9 cellular contexts compared by ENCODE assay signal in genomic region chr17:17107891-17108680, GRCh38.
DNase-seq lines count a peak whose midpoint lies in the region; ATAC-seq, FAIRE-seq and TF ChIP-seq lines count a peak whose summit lies in the region.
"Had no signal": no experiment of that assay in that cellular context is flagged by ENCODE, and none has a peak within 500 bp of the region (broad histone marks: within the 10 kb centered on the region; RNA-seq: fewer than 3 reads in every experiment).

No MANE protein-coding gene starts in this region.

- intact Hi-C loops in Right ventricle myocardium superior (cut with DNase I), result no loop called here

- H3K4me3 Mint-ChIP-seq in progenitor cell of endocrine pancreas (ENCODE audit: low read depth), result no peak overlapping the region
- H3K4me3 Mint-ChIP-seq: activated CD4-positive, alpha-beta T cell treated with anti-CD3 and anti-CD28 coated beads, Interleukin-2, amount 10 ng/mL, durations not matched to agents 24 days and 14 days had no signal

- H3K36me3 ChIP-seq in BLaER1, result peaks cover 34% of the 10 kb centered on the region

- TF ChIP-seq CTCF in VCaP (conservative IDR thresholded peaks at IDR 0.05) (no peak), progenitor cell of endocrine pancreas (IDR thresholded peaks at IDR 0.05; ENCODE audit: unreplicated experiment) (no peak)

- peaks cover 100% of the 10 kb centered on the region for H3K4me1 ChIP-seq in BLaER1

- peaks cover 100% of the 10 kb centered on the region for H4K20me1 ChIP-seq in BLaER1

- no peaks in the 10 kb centered on the region for H3K27me3 Mint-ChIP-seq in progenitor cell of endocrine pancreas
- H3K27me3 Mint-ChIP-seq: activated CD4-positive, alpha-beta T cell treated with anti-CD3 and anti-CD28 coated beads, Interleukin-2, amount 10 ng/mL, durations not matched to agents 24 days and 14 days had no signal

- H3K36me3 Mint-ChIP-seq in progenitor cell of endocrine pancreas (ENCODE audit: insufficient read depth), result no peaks in the 10 kb centered on the region

- peak overlapping the region; percentile 77 for H3K27ac ChIP-seq in BLaER1
- H3K27ac ChIP-seq in VCaP, result peak overlapping the region; percentile 31

- CTCF ChIA-PET in HEK293T (lab: Yijun Ruan, JAX), result no interaction called here

- H3K27me3 ChIP-seq in BLaER1, result no peaks in the 10 kb centered on the region

- peaks cover 22% of the 10 kb centered on the region for H3K4me1 Mint-ChIP-seq in progenitor cell of endocrine pancreas (ENCODE audit: low read depth)

- H3K4me2 ChIP-seq in BLaER1, result peak overlapping the region; percentile 87

- ATAC-seq in Right ventricle myocardium superior (ENCODE audit: poor library complexity) (peak; percentile 49), GM18907 (IDR thresholded peaks at IDR 0.05; ENCODE audit: unreplicated experiment) (no peak)

- DNase-seq in Right ventricle myocardium superior (no peak), progenitor cell of endocrine pancreas (ENCODE audit: low spot score, unreplicated experiment) (no peak), GM12891 (ENCODE audit: insufficient read length, low spot score) (no peak), GM19239 (ENCODE audit: insufficient read length, low spot score) (no peak), HEK293T (ENCODE audit: extremely low spot score) (no peak)
- DNase-seq: activated CD4-positive, alpha-beta T cell treated with anti-CD3 and anti-CD28 coated beads, Interleukin-2, amount 10 ng/mL, durations not matched to agents 24 days and 14 days had no signal

- TF ChIP-seq POLR2A in GM12891 (IDR thresholded peaks at IDR 0.05; ENCODE audit: low read depth, low read length), result no peak

- H3K27ac Mint-ChIP-seq in progenitor cell of endocrine pancreas, result peak overlapping the region; percentile 88
- H3K27ac Mint-ChIP-seq: activated CD4-positive, alpha-beta T cell treated with anti-CD3 and anti-CD28 coated beads, Interleukin-2, amount 10 ng/mL, durations not matched to agents 24 days and 14 days had no signal

- peak overlapping the region; percentile 66 for H3K9ac ChIP-seq in BLaER1

- H3K4me3 ChIP-seq in BLaER1, result no peak overlapping the region

- FAIRE-seq in GM12891 (lab: Jason Lieb, UNC), result no peak
- no peak for FAIRE-seq in GM19239 (lab: Jason Lieb, UNC)

- H3K9me3 Mint-ChIP-seq in progenitor cell of endocrine pancreas (ENCODE audit: low read depth), result no peaks in the 10 kb centered on the region
- H3K9me3 Mint-ChIP-seq: activated CD4-positive, alpha-beta T cell treated with anti-CD3 and anti-CD28 coated beads, Interleukin-2, amount 10 ng/mL, durations not matched to agents 24 days and 14 days had no signal

- POLR2A ChIA-PET in HEK293T (lab: Yijun Ruan, JAX), result interaction anchor here (1.1 kb wide), 1 partner anchor 14 kb away, joined by 4 read pairs; no protein-coding TSS in a partner anchor

- no peaks in the 10 kb centered on the region for H3K9me3 ChIP-seq in BLaER1

TF ChIP-seq in GM12891, 5 proteins besides CTCF, POLR2A, EP300 and RAD21:
- TF ChIP-seq TAF1 (IDR thresholded peaks at IDR 0.05; ENCODE audit: low read depth, low read length), result no peak
- TF ChIP-seq PAX5 (IDR thresholded peaks at IDR 0.05; ENCODE audit: insufficient read depth, low read length, severe bottlenecking), result no peak
- TF ChIP-seq SPI1 (IDR thresholded peaks at IDR 0.05; ENCODE audit: low read depth, low read length), result no peak
- TF ChIP-seq POU2F2 (IDR thresholded peaks at IDR 0.05; ENCODE audit: low read depth, low read length), result no peak
- no peak for TF ChIP-seq POLR2AphosphoS5 (IDR thresholded peaks at IDR 0.05; ENCODE audit: low read depth, low read length)

TF ChIP-seq in HEK293T, 16 proteins besides CTCF, POLR2A, EP300 and RAD21:
- no peak for TF ChIP-seq SUZ12 (IDR thresholded peaks at IDR 0.05)
TF ChIP-seq in HEK293T: peak in this region for 0.
